In genomic region chr6:32761548-32761947, GRCh38 we compare ENCODE assay signal across 23 cellular contexts. TPM values are rescaled to one million over a fixed set of nuclear protein-coding genes. Genes with fewer than 3 reads are reported as not detected.
"Had no signal": no experiment of that assay in that cellular context is flagged by ENCODE, and none has a peak within 500 bp of the region (broad histone marks: within the 10 kb centered on the region; RNA-seq: fewer than 3 reads in every experiment).

No MANE protein-coding gene starts in this region.

- H2AFZ ChIP-seq: hepatocyte had no signal

- H3K4me1 ChIP-seq: colonic mucosa, left ventricle myocardium inferior, spleen, thyroid gland, uterus had no signal

- ATAC-seq: left cardiac atrium, sciatic nerve had no signal

- H3K27me3 ChIP-seq: colonic mucosa, thyroid gland, uterus had no signal

- H3K27ac ChIP-seq: colonic mucosa, dorsolateral prefrontal cortex, hepatocyte, left ventricle myocardium inferior, spleen, thyroid gland, uterus had no signal

- H3K36me3 ChIP-seq: colonic mucosa, left ventricle myocardium inferior, spleen, thyroid gland, uterus had no signal

- H3K79me2 ChIP-seq: hepatocyte had no signal

- H3K4me1 Mint-ChIP-seq: naive B cell had no signal

- H3K27ac Mint-ChIP-seq: type B pancreatic cell had no signal

- H3K36me3 Mint-ChIP-seq: naive B cell, type B pancreatic cell had no signal

- H3K9me3 ChIP-seq: colonic mucosa, left ventricle myocardium inferior, spleen, thyroid gland, uterus had no signal

- H3K4me3 Mint-ChIP-seq: type B pancreatic cell had no signal

- FAIRE-seq: kidney had no signal

- H3K4me2 ChIP-seq: hepatocyte had no signal

- H3K4me3 ChIP-seq: colonic mucosa, dorsolateral prefrontal cortex, hepatocyte, left ventricle myocardium inferior, lung, spleen, thyroid gland, uterus had no signal

- DNase-seq: colonic mucosa; dorsolateral prefrontal cortex; effector CD8-positive, alpha-beta T cell; foreskin melanocyte; head of caudate nucleus; left cardiac atrium; left ventricle myocardium inferior; mesendoderm; naive B cell; spleen; stimulated activated CD4-positive, alpha-beta T cell treated with anti-CD3 and anti-CD28 coated beads, Interleukin-2, amount 100 ng/mL, for 24 hours; stimulated activated CD4-positive, alpha-beta T cell treated with anti-CD3 and anti-CD28 coated beads, Interleukin-4, amount 100 ng/mL, for 4 hours; thyroid gland; uterus had no signal

- H3K9me3 Mint-ChIP-seq: naive B cell, type B pancreatic cell had no signal

RNA-seq across cellular contexts. Expression of gene HLA-DQB2, which starts 1.8 kb away (rescaled TPM):
- total RNA-seq: hepatocyte, osteocyte, pulmonary artery endothelial cell, skeletal muscle tissue had no signal
- polyA plus RNA-seq: hepatocyte, neural cell had no signal

RNA-seq across cellular contexts. Expression of gene HLA-DQA2, which starts 20.4 kb away (rescaled TPM):
- total RNA-seq: hepatocyte, osteocyte, pulmonary artery endothelial cell, skeletal muscle tissue had no signal
- polyA plus RNA-seq: hepatocyte, neural cell had no signal

RNA-seq across cellular contexts. Expression of gene HLA-DOB, which starts 55.3 kb away (rescaled TPM):
- total RNA-seq: hepatocyte, left ventricle myocardium inferior, pulmonary artery endothelial cell, skeletal muscle tissue had no signal
- polyA plus RNA-seq: neural cell had no signal
